18 cellular contexts compared by ENCODE assay signal in genomic region chr3:150269526-150269925, GRCh38.
"Had no signal": no experiment of that assay in that cellular context is flagged by ENCODE, and none has a peak within 500 bp of the region (broad histone marks: within the 10 kb centered on the region; RNA-seq: fewer than 3 reads in every experiment).

No MANE protein-coding gene starts in this region.

- H3K4me1 ChIP-seq: breast epithelium had no signal

- H3K9me3 ChIP-seq: breast epithelium had no signal

- DNase-seq: activated B cell treated with CpG ODN at 0.5 μM for 24 hours; activated CD4-positive, alpha-beta T cell treated with anti-CD3 and anti-CD28 coated beads for 36 hours; activated CD4-positive, alpha-beta T cell treated with anti-CD3 and anti-CD28 coated beads, Interleukin-2, amount 50 U/mL, for 1 hour; activated CD8-positive, alpha-beta memory T cell treated with anti-CD3 and anti-CD28 coated beads, Interleukin-2, amount 50 U/mL, for 48 hours; activated CD8-positive, alpha-beta T cell treated with anti-CD3 and anti-CD28 coated beads for 36 hours; activated naive CD4-positive, alpha-beta T cell; activated T-cell treated with anti-CD3 and anti-CD28 coated beads, Interleukin-2, amount 50 U/mL, for 1 hour; aorta; caudate nucleus; MM.1S; NCI-H1105 treated with DMSO at 0.1 percent for 48 hours; NCI-H1436 treated with DMSO at 0.1 percent for 48 hours; NCI-H187; SIG-M5; T-cell; T-helper 2 cell; T1000 had no signal

- H3K27me3 ChIP-seq: breast epithelium had no signal

- H3K36me3 ChIP-seq: breast epithelium had no signal

- H3K4me3 ChIP-seq: breast epithelium had no signal

- ATAC-seq: activated CD4-positive, alpha-beta T cell treated with anti-CD3 and anti-CD28 coated beads for 36 hours; activated CD8-positive, alpha-beta T cell treated with anti-CD3 and anti-CD28 coated beads for 36 hours; T-cell had no signal

- H3K27ac ChIP-seq: breast epithelium had no signal
